In genomic region chr19:39996811-39997594, GRCh38 we compare ENCODE assay signal across 8 cellular contexts.
DNase-seq lines count a peak whose midpoint lies in the region; ATAC-seq lines count a peak whose summit lies in the region.

Gene ZNF546, plus strand, starts transcription at chr19:39997060. Its CDS starts 1,267 bp downstream, at chr19:39998327.

- ATAC-seq in GM19023 (IDR thresholded peaks at IDR 0.05; ENCODE audit: unreplicated experiment) (peak; percentile 80), HG03342 (IDR thresholded peaks at IDR 0.05; ENCODE audit: unreplicated experiment) (peak; percentile 85)

- peak; percentile 92 for DNase-seq in AG08396 (ENCODE audit: low spot score)
- DNase-seq in NCI-H345 treated with DMSO at 0.1 percent for 48 hours (lab: John Stamatoyannopoulos, UW; ENCODE audit: unreplicated experiment): peak; percentile 95
- DNase-seq in activated CD4-positive, CD25-positive, alpha-beta regulatory T cell treated with anti-CD3 and anti-CD28 coated beads, Interleukin-2, amount 50 U/mL, for 16 hours (ENCODE audit: low read depth, low spot score): peak; percentile 88
- peak; percentile 89 for DNase-seq in central memory CD4-positive, alpha-beta T cell
- DNase-seq in iris pigment epithelial cell (ENCODE audit: low read depth): peak; percentile 90
- DNase-seq in stimulated activated CD4-positive, alpha-beta T cell treated with anti-CD3 and anti-CD28 coated beads, Interleukin-12 subunit alpha, Interleukin-12 subunit beta, amount 100 ng/mL, for 24 hours (ENCODE audit: low read depth in 2 of 2): peak; percentile 84 to 90

Comparison
In these comparisons a context has a peak if more than half of its experiments do, and no peak if none do; other contexts are left out.
1. Peak in every context shown above with its lines: DNase-seq and ATAC-seq.